ENCODE assay signal across 11 cellular contexts in genomic region chr4:154616731-154617130, GRCh38. TPM values are rescaled to one million over a fixed set of nuclear protein-coding genes. Genes with fewer than 3 reads are reported as not detected.
A peak's percentile ranks its signal among the peaks of the same experiment; 100 is the strongest.
DNase-seq lines count a peak whose midpoint lies in the region; ATAC-seq and TF ChIP-seq lines count a peak whose summit lies in the region.
"Had no signal": no experiment of that assay in that cellular context is flagged by ENCODE, and none has a peak within 500 bp of the region (broad histone marks: within the 10 kb centered on the region; RNA-seq: fewer than 3 reads in every experiment).

No MANE protein-coding gene starts in this region.

- no peak overlapping the region for H2AK5ac ChIP-seq in mesenchymal stem cell (ENCODE audit: low read length, severe bottlenecking)

- no peak overlapping the region for H3K23ac ChIP-seq in mesenchymal stem cell (ENCODE audit: low read length in 2 of 2)

- no peak overlapping the region for H2BK5ac ChIP-seq in mesenchymal stem cell (ENCODE audit: low read depth, low read length, poor library complexity, severe bottlenecking)

- 94% methylated on average over 1 of the region's 2 CpGs for WGBS in mesenchymal stem cell

- no peak overlapping the region for H2BK12ac ChIP-seq in mesenchymal stem cell (ENCODE audit: low read length in 2 of 2)

- no peak overlapping the region for H4K91ac ChIP-seq in mesenchymal stem cell (ENCODE audit: low read length)

- intact Hi-C loops in ascending aorta (cut with DNase I), result no loop called here

- H4K8ac ChIP-seq in mesenchymal stem cell (ENCODE audit: low read length), result no peak overlapping the region

- DNase-seq in GM12865 (ENCODE audit: low read depth), result peak; percentile 67
- DNase-seq in RPMI7951 (ENCODE audit: low read depth), result peak; percentile 9
- DNase-seq in NCI-H1436 treated with DMSO at 0.1 percent for 48 hours (lab: John Stamatoyannopoulos, UW), result no peak
- no peak for DNase-seq in amygdala (lab: John Stamatoyannopoulos, UW)
- DNase-seq in ascending aorta (ENCODE audit: low spot score in 2 of 2), result no peak
- DNase-seq in mesenchymal stem cell, result no peak
- DNase-seq: activated T-cell treated with anti-CD3 and anti-CD28 coated beads, Interleukin-2, amount 50 U/mL, for 4 hours; stimulated activated naive CD4-positive, alpha-beta T cell treated with Interleukin-2 at 50 U/mL for 16 hours had no signal

- no peaks in the 10 kb centered on the region for H3K9me3 ChIP-seq in ascending aorta
- no peaks in the 10 kb centered on the region for H3K9me3 ChIP-seq in mesenchymal stem cell (ENCODE audit: control insufficient read depth, low read length)

- no peak overlapping the region for H2BK120ac ChIP-seq in mesenchymal stem cell (ENCODE audit: low read depth, low read length)

- no peak overlapping the region for H3K9ac ChIP-seq in mesenchymal stem cell (ENCODE audit: low read length)

- H3K4me1 ChIP-seq in ascending aorta, result no peaks in the 10 kb centered on the region
- H3K4me1 ChIP-seq in mesenchymal stem cell (ENCODE audit: control insufficient read depth, insufficient read depth, low read depth, low read length), result peaks cover 2% of the 10 kb centered on the region

- no peak overlapping the region for H3K18ac ChIP-seq in mesenchymal stem cell (ENCODE audit: low read depth in 1 of 2, low read length in 2 of 2)

- H3K4me3 ChIP-seq in GM12865 (ENCODE audit: low read depth, low read length) (no peak overlapping the region), ascending aorta (no peak overlapping the region), mesenchymal stem cell (ENCODE audit: insufficient read depth in 1 of 2, low read depth in 1 of 2, low read length in 2 of 2) (no peak overlapping the region)

- TF ChIP-seq CTCF in GM12865 (IDR thresholded peaks at IDR 0.05; ENCODE audit: insufficient read depth, low read depth, low read length, missing control alignments), result no peak
- no peak for TF ChIP-seq CTCF in ascending aorta (IDR thresholded peaks at IDR 0.05)

- H3K4ac ChIP-seq in mesenchymal stem cell (ENCODE audit: low read depth in 1 of 2, low read length in 2 of 2), result no peak overlapping the region

- H3K14ac ChIP-seq in mesenchymal stem cell (ENCODE audit: low read length in 2 of 2), result no peak overlapping the region

- H3K36me3 ChIP-seq in ascending aorta, result no peaks in the 10 kb centered on the region
- no peaks in the 10 kb centered on the region for H3K36me3 ChIP-seq in mesenchymal stem cell (ENCODE audit: control insufficient read depth in 1 of 2, insufficient read depth in 2 of 2, low read depth in 1 of 2, low read length in 2 of 2)

- ATAC-seq in GM19395 (IDR thresholded peaks at IDR 0.05; ENCODE audit: unreplicated experiment) (peak; percentile 97), HG02943 (IDR thresholded peaks at IDR 0.05; ENCODE audit: low read depth, unreplicated experiment) (peak; percentile 91)
- ATAC-seq: HCT116 had no signal

- no peak overlapping the region for H2AFZ ChIP-seq in mesenchymal stem cell (ENCODE audit: low read depth, low read length)

- H3K27ac ChIP-seq in ascending aorta (no peak overlapping the region), mesenchymal stem cell (ENCODE audit: low read length, poor library complexity, severe bottlenecking) (no peak overlapping the region)

- no peak overlapping the region for H2BK15ac ChIP-seq in mesenchymal stem cell (ENCODE audit: low read depth, poor library complexity, severe bottlenecking)

- no peak overlapping the region for H3K4me2 ChIP-seq in mesenchymal stem cell (ENCODE audit: low read length, poor library complexity, severe bottlenecking)

- H3K27me3 ChIP-seq in ascending aorta (no peaks in the 10 kb centered on the region), mesenchymal stem cell (ENCODE audit: control insufficient read depth in 1 of 2, insufficient read depth in 1 of 2, low read length in 2 of 2) (peaks cover 0 to 4% of the 10 kb centered on the region in 2 experiments)

- H3K79me1 ChIP-seq in mesenchymal stem cell (replicated peaks; ENCODE audit: low read length, poor library complexity, severe bottlenecking), result no peaks in the 10 kb centered on the region

RNA-seq across cellular contexts. Expression of gene FGG, which starts 4.3 kb away (rescaled TPM):
- not detected in 2 replicates for total RNA-seq in RPMI7951 (2014; rRNA removed; shearing (Covaris generic))
- 40.3 TPM for total RNA-seq in ascending aorta
- polyA plus RNA-seq in mesenchymal stem cell (2013, experiment 1 of 2), result not detected
- polyA plus RNA-seq in mesenchymal stem cell (2013, experiment 2 of 2), result not detected

RNA-seq across cellular contexts. Expression of gene FGA, which starts 26.2 kb away (rescaled TPM):
- total RNA-seq in RPMI7951 (2014; rRNA removed; shearing (Covaris generic)), result not detected in 2 replicates
- total RNA-seq in ascending aorta, result 47.6 TPM
- polyA plus RNA-seq in mesenchymal stem cell (2013, experiment 1 of 2), result not detected
- not detected for polyA plus RNA-seq in mesenchymal stem cell (2013, experiment 2 of 2)

RNA-seq across cellular contexts. Expression of gene FGB, which starts 53.9 kb away (rescaled TPM):
- not detected in 2 replicates for total RNA-seq in RPMI7951 (2014; rRNA removed; shearing (Covaris generic))
- 37.0 TPM for total RNA-seq in ascending aorta
- not detected for polyA plus RNA-seq in mesenchymal stem cell (2013, experiment 1 of 2)
- polyA plus RNA-seq in mesenchymal stem cell (2013, experiment 2 of 2), result not detected

Comparison
In these comparisons a context has a peak if more than half of its experiments do, and no peak if none do; other contexts are left out.
1. DNase-seq: peak in GM12865 (single experiment) and RPMI7951 (single experiment); none in NCI-H1436 treated with DMSO at 0.1 percent for 48 hours (single experiment), amygdala (0 of 56), ascending aorta (0 of 2) and mesenchymal stem cell (single experiment).
2. RNA of gene FGG, which starts 4.3 kb away (total RNA-seq): 40.3 TPM in ascending aorta (single experiment); not detected in RPMI7951; every median in the first group is over 10 times any median in the second.
3. RNA of gene FGA, which starts 26.2 kb away (total RNA-seq): 47.6 TPM in ascending aorta (single experiment); not detected in RPMI7951; every median in the first group is over 10 times any median in the second.
4. RNA of gene FGB, which starts 53.9 kb away (total RNA-seq): 37.0 TPM in ascending aorta (single experiment); not detected in RPMI7951; every median in the first group is over 10 times any median in the second.